ENCODE assay signal across 7 cellular contexts in the genomic region with DNA sequence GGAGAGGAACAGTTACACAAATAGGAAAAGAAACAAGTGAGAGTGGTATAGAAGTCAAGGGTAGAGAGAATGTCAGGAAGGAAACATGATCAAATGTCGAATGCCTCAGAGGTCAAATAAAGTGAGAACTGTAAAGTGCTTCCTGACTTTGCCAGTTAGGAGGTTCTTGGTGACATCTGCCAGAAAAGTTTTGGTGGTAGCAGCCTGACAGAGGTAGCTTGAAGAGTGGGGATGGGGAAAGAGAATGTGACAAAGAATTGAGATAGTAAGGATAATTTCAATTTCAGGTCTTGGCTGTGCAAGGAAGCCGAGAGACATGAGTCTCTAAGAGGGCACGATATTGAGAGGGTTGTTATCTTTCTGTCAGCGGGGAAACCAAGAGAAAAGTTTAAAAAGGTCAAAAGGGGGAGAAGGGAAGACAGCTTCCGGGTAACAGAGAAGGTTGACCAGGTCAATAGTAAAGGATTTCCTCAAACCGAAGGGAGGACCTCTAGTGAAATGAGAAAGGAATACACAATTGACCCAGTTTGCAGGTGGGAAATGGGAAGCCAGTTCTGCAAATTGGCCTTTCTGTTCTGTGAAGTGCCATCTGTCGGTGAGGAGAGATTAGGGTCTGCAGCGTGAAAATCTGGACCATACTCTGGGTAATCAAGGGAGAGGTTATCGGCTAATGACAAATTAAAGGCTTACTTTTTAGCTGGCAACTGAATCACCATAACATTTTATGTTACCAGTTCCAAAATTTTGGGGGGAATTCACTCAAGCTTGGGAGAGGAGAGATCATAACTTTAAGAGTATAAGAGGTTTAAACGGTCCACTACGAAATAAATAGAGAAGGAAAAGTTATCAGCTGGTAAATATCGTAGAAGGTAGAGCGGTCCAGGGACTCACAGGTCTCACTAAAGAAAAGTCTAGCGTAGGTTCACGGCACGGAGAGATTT. TPM values are rescaled to one million over a fixed set of nuclear protein-coding genes. Genes with fewer than 3 reads are reported as not detected.
DNase-seq lines count a peak whose midpoint lies in the region; ATAC-seq and TF ChIP-seq lines count a peak whose summit lies in the region.

No MANE protein-coding gene starts in this region.

- 4% methylated on average over 16 of the region's 16 CpGs for WGBS in upper lobe of left lung, 2 donors

- H3K27me3 ChIP-seq in upper lobe of left lung: no peaks in the 10 kb centered on the region

- POLR2A ChIA-PET in RWPE1 (lab: Yijun Ruan, JAX; ENCODE audit: low non-redundant PET): interaction anchor here (0.5 to 1.2 kb wide), 4 partner anchors 17 to 1129 kb away, joined by 3 to 4 read pairs (median 4); no protein-coding TSS in a partner anchor

- H3K9me3 ChIP-seq in upper lobe of left lung: no peaks in the 10 kb centered on the region

- no peak for ATAC-seq in upper lobe of left lung (ENCODE audit: low FRiP score in 2 of 2)
- ATAC-seq in GM21381 (IDR thresholded peaks at IDR 0.05; ENCODE audit: unreplicated experiment): no peak

- peak; percentile 76 for TF ChIP-seq CTCF in RWPE1 (conservative IDR thresholded peaks at IDR 0.05; ENCODE audit: low read depth)
- TF ChIP-seq CTCF in upper lobe of left lung (IDR thresholded peaks at IDR 0.05): peak in 5 of 6 experiments; percentile 11 to 34 (median 34)

- H3K36me3 ChIP-seq in upper lobe of left lung: peaks cover 0 to 3% (median 1%) of the 10 kb centered on the region in 4 donors

- TF ChIP-seq EP300 in upper lobe of left lung (IDR thresholded peaks at IDR 0.05): no peak

- H3K4me1 ChIP-seq in upper lobe of left lung: peaks cover 28 to 38% (median 36%) of the 10 kb centered on the region in 4 donors

- CTCF ChIA-PET in RWPE1 (lab: Yijun Ruan, JAX): interaction anchor here (0.6 to 2.1 kb wide), 11 partner anchors 11 to 93 kb away, joined by 3 to 7 read pairs (median 4); no protein-coding TSS in a partner anchor

- H3K27ac ChIP-seq in RWPE1 (peak overlapping the region; percentile 99), cingulate gyrus (ENCODE audit: low read depth, low read length) (peak overlapping the region; percentile 100), upper lobe of left lung (peak overlapping the region; percentile 98 to 100 (median 98))

- H3K4me3 ChIP-seq in Jurkat, Clone E6-1 (ENCODE audit: low read length): peak overlapping the region; percentile 95
- H3K4me3 ChIP-seq in upper lobe of left lung: peak overlapping the region; percentile 71 to 93 (median 84)

- no peak for TF ChIP-seq POLR2A in upper lobe of left lung (IDR thresholded peaks at IDR 0.05)

- DNase-seq in EL (peak; percentile 69), RWPE1 (ENCODE audit: low spot score) (no peak), medulla oblongata (ENCODE audit: extremely low spot score) (peak; percentile 88), upper lobe of left lung (peak in 1 of 2 donors; percentile 44)
- peak; percentile 60 for DNase-seq in Jurkat, Clone E6-1 (ENCODE audit: low read depth, low spot score)

RNA-seq across cellular contexts. Expression of a gene that starts 1.0 kb away (rescaled TPM):
- polyA plus RNA-seq in Jurkat, Clone E6-1 (2012; ENCODE audit: insufficient read depth, insufficient read length): 232 TPM
- total RNA-seq in upper lobe of left lung: 100 to 1,000 TPM; 144 to 388 (median 183) TPM

RNA-seq across cellular contexts. Expression of a gene that starts 14.5 kb away (rescaled TPM):
- polyA plus RNA-seq in Jurkat, Clone E6-1 (2012; ENCODE audit: insufficient read depth, insufficient read length): 7.5 TPM
- 100 to 1,000 TPM in 4 of 6 donors, 10 to 100 TPM in 2; 83.7 to 271 (median 134) TPM for total RNA-seq in upper lobe of left lung

RNA-seq across cellular contexts. Expression of a gene that starts 26.6 kb away (rescaled TPM):
- not detected for polyA plus RNA-seq in Jurkat, Clone E6-1 (2012; ENCODE audit: insufficient read depth, insufficient read length)
- 100 to 1,000 TPM in 3 of 6 donors, 10 to 100 TPM in 3; 35.6 to 233 (median 80.6) TPM for total RNA-seq in upper lobe of left lung

RNA-seq across cellular contexts. Expression of a gene that starts 42.0 kb away (rescaled TPM):
- 3.3 TPM for polyA plus RNA-seq in Jurkat, Clone E6-1 (2012; ENCODE audit: insufficient read depth, insufficient read length)
- 10 to 100 TPM in 5 of 6 donors, 1 to 10 TPM in 1; 9.4 to 56.8 (median 30.5) TPM for total RNA-seq in upper lobe of left lung
